In genomic region chr3:193780810-193781472, GRCh38 we compare ENCODE assay signal across 1 cellular context.
TF ChIP-seq lines count a peak whose summit lies in the region.

No MANE protein-coding gene starts in this region.

TF ChIP-seq in HEK293, 187 proteins besides CTCF, POLR2A, EP300 and RAD21 (continued from another document):
- TF ChIP-seq HIC1 (tag by site-specific recombination; IDR thresholded peaks at IDR 0.05) (no peak), EGR2 (tag by site-specific recombination; IDR thresholded peaks at IDR 0.05; ENCODE audit: low read depth) (peak; percentile 80), KLF10 (tag by site-specific recombination; IDR thresholded peaks at IDR 0.05) (peak; percentile 35; the same call in 1 of the 2 replicates), ZNF692 (tag by site-specific recombination; IDR thresholded peaks at IDR 0.05) (peak; percentile 14; the same call in 1 of the 2 replicates), ZEB2 (tag by site-specific recombination; IDR thresholded peaks at IDR 0.05) (peak; percentile 68), ZBTB26 (tag by site-specific recombination; optimal IDR thresholded peaks at IDR 0.05) (peak; percentile 9), ZNF660 (tag by site-specific recombination; IDR thresholded peaks at IDR 0.05) (peak; percentile 87; the same call in 1 of the 2 replicates), ZNF600 (tag by site-specific recombination; IDR thresholded peaks at IDR 0.05) (peak; percentile 100), PRDM10 (tag by site-specific recombination; IDR thresholded peaks at IDR 0.05) (peak; percentile 85), ZNF391 (tag by site-specific recombination; IDR thresholded peaks at IDR 0.05; ENCODE audit: borderline replicate concordance, low read depth) (peak; percentile 56; the same call in 1 of the 2 replicates), ZBTB17 (tag by site-specific recombination; IDR thresholded peaks at IDR 0.05) (0 out of 2 replicates have a peak, but pooled peaks have one; percentile 14), ZNF2 (tag by site-specific recombination; IDR thresholded peaks at IDR 0.05) (peak; percentile 51; the same call in 1 of the 2 replicates)
- TF ChIP-seq, protein P1, sequence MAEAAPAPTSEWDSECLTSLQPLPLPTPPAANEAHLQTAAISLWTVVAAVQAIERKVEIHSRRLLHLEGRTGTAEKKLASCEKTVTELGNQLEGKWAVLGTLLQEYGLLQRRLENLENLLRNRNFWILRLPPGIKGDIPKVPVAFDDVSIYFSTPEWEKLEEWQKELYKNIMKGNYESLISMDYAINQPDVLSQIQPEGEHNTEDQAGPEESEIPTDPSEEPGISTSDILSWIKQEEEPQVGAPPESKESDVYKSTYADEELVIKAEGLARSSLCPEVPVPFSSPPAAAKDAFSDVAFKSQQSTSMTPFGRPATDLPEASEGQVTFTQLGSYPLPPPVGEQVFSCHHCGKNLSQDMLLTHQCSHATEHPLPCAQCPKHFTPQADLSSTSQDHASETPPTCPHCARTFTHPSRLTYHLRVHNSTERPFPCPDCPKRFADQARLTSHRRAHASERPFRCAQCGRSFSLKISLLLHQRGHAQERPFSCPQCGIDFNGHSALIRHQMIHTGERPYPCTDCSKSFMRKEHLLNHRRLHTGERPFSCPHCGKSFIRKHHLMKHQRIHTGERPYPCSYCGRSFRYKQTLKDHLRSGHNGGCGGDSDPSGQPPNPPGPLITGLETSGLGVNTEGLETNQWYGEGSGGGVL (tag by site-specific recombination; IDR thresholded peaks at IDR 0.05): peak; percentile 92
- TF ChIP-seq, protein P2, sequence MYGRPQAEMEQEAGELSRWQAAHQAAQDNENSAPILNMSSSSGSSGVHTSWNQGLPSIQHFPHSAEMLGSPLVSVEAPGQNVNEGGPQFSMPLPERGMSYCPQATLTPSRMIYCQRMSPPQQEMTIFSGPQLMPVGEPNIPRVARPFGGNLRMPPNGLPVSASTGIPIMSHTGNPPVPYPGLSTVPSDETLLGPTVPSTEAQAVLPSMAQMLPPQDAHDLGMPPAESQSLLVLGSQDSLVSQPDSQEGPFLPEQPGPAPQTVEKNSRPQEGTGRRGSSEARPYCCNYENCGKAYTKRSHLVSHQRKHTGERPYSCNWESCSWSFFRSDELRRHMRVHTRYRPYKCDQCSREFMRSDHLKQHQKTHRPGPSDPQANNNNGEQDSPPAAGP (tag by site-specific recombination; IDR thresholded peaks at IDR 0.05): 0 out of 2 replicates have a peak, but pooled peaks have one; percentile 72
